8 cellular contexts compared by ENCODE assay signal in genomic region chr4:74157743-74158560, GRCh38. TPM values are rescaled to one million over a fixed set of nuclear protein-coding genes. Genes with fewer than 3 reads are reported as not detected.
A peak's percentile ranks its signal among the peaks of the same experiment; 100 is the strongest.
DNase-seq lines count a peak whose midpoint lies in the region; ATAC-seq and TF ChIP-seq lines count a peak whose summit lies in the region.

Gene MTHFD2L, plus strand, starts transcription at chr4:74158118. Its CDS starts 21 bp downstream, at chr4:74158139.

- peaks cover 1% of the 10 kb centered on the region for H3K4me1 ChIP-seq in ovary (ENCODE audit: insufficient read depth)
- peaks cover 3% of the 10 kb centered on the region for H3K4me1 ChIP-seq in thymus (ENCODE audit: control insufficient read depth, insufficient read depth, low read length)

- H3K27ac ChIP-seq in ovary (peak within 1 kb of the TSS; percentile 82 to 88), thymus (ENCODE audit: low read depth) (peak within 1 kb of the TSS; percentile 92)

- H3K27me3 Mint-ChIP-seq in activated naive CD8-positive, alpha-beta T cell treated with anti-CD3 and anti-CD28 coated beads, Interleukin-2, amount 10 ng/mL, durations not matched to agents 7 days and 5 days, result peaks cover 21% of the 10 kb centered on the region

- H3K27ac Mint-ChIP-seq in activated naive CD8-positive, alpha-beta T cell treated with anti-CD3 and anti-CD28 coated beads, Interleukin-2, amount 10 ng/mL, durations not matched to agents 7 days and 5 days, result peak within 1 kb of the TSS; percentile 84

- TF ChIP-seq EP300 in ovary (IDR thresholded peaks at IDR 0.05), result no peak

- intact Hi-C loops in Right ventricle myocardium inferior (cut with DNase I) (loop anchor here (10.0 kb wide), 1 partner anchor 1093 kb away; the partner anchor contains the start of gene COX18), ovary (cut with DNase I) (no loop called here)

- H3K36me3 ChIP-seq in ovary (no peaks in the 10 kb centered on the region), thymus (ENCODE audit: control insufficient read depth, insufficient read depth) (no peaks in the 10 kb centered on the region)

- no peak for TF ChIP-seq CTCF in GM12864 (IDR thresholded peaks at IDR 0.05; ENCODE audit: low read depth, low read length, missing control alignments)
- no peak for TF ChIP-seq CTCF in ovary (IDR thresholded peaks at IDR 0.05)

- 0 to 1% (median 0%) methylated on average over 48 to 79 of the region's 79 CpGs for WGBS in ovary, 3 donors
- WGBS in thymus, result under 1% methylated on average over 79 of the region's 79 CpGs

- H3K4me3 ChIP-seq in GM12864 (ENCODE audit: low read depth, low read length), result peak within 1 kb of the TSS; percentile 60
- peak within 1 kb of the TSS; percentile 57 for H3K4me3 ChIP-seq in ovary
- peak within 1 kb of the TSS; percentile 77 for H3K4me3 ChIP-seq in thymus (ENCODE audit: low read length)

- peaks cover 12% of the 10 kb centered on the region for H3K36me3 Mint-ChIP-seq in activated naive CD8-positive, alpha-beta T cell treated with anti-CD3 and anti-CD28 coated beads, Interleukin-2, amount 10 ng/mL, durations not matched to agents 7 days and 5 days

- TF ChIP-seq POLR2A in ovary (IDR thresholded peaks at IDR 0.05), result peak; percentile 67

- DNase-seq in GM12864 (ENCODE audit: low read depth) (peak; percentile 66), NCI-H1092 treated with DMSO at 0.1 percent for 48 hours (lab: John Stamatoyannopoulos, UW) (peak; percentile 84), SKM-1 treated with dmso at 0.1 percent for 144 hours (lab: John Stamatoyannopoulos, UW; ENCODE audit: unreplicated experiment) (peak; percentile 89), Right ventricle myocardium inferior (ENCODE audit: missing footprints) (peak; percentile 96), ovary (peak; percentile 93 to 96 (median 95))
- peak; percentile 87 for DNase-seq in activated naive CD8-positive, alpha-beta T cell treated with anti-CD3 and anti-CD28 coated beads, Interleukin-2, amount 10 ng/mL, durations not matched to agents 7 days and 5 days

- no peaks in the 10 kb centered on the region for H3K9me3 ChIP-seq in ovary
- H3K9me3 ChIP-seq in thymus (ENCODE audit: control insufficient read depth), result no peaks in the 10 kb centered on the region

- ATAC-seq in HG02623 (IDR thresholded peaks at IDR 0.05; ENCODE audit: unreplicated experiment) (peak; percentile 98), Right ventricle myocardium inferior (peak; percentile 100)
- peak; percentile 97 for ATAC-seq in activated naive CD8-positive, alpha-beta T cell treated with anti-CD3 and anti-CD28 coated beads, Interleukin-2, amount 10 ng/mL, durations not matched to agents 7 days and 5 days (ENCODE audit: low read depth)

- peak within 1 kb of the TSS; percentile 85 for H3K4me3 Mint-ChIP-seq in activated naive CD8-positive, alpha-beta T cell treated with anti-CD3 and anti-CD28 coated beads, Interleukin-2, amount 10 ng/mL, durations not matched to agents 7 days and 5 days

- POLR2A ChIA-PET in activated naive CD8-positive, alpha-beta T cell treated with anti-CD3 and anti-CD28 coated beads, Interleukin-2, amount 10 ng/mL, durations not matched to agents 7 days and 5 days (lab: Charles Lee), result interaction anchor here (0.6 kb wide), 1 partner anchor 932 kb away, joined by 7 read pairs; no protein-coding TSS in a partner anchor

- H3K27me3 ChIP-seq in ovary (no peaks in the 10 kb centered on the region), thymus (ENCODE audit: control insufficient read depth, insufficient read depth) (no peaks in the 10 kb centered on the region)

- H3K4me1 Mint-ChIP-seq in activated naive CD8-positive, alpha-beta T cell treated with anti-CD3 and anti-CD28 coated beads, Interleukin-2, amount 10 ng/mL, durations not matched to agents 7 days and 5 days, result peaks cover 15% of the 10 kb centered on the region

- H3K9me3 Mint-ChIP-seq in activated naive CD8-positive, alpha-beta T cell treated with anti-CD3 and anti-CD28 coated beads, Interleukin-2, amount 10 ng/mL, durations not matched to agents 7 days and 5 days, result no peaks in the 10 kb centered on the region

RNA-seq across cellular contexts. Expression of gene MTHFD2L, which starts in this region (rescaled TPM):
- total RNA-seq in activated naive CD8-positive, alpha-beta T cell treated with anti-CD3 and anti-CD28 coated beads, Interleukin-2, amount 10 ng/mL, durations not matched to agents 7 days and 5 days, result 1 to 10 TPM; 7.0 to 7.1 TPM
- total RNA-seq in Right ventricle myocardium inferior, result 10.1 TPM
- 10 to 100 TPM; 12.3 to 19.3 (median 14.5) TPM for total RNA-seq in ovary
- polyA plus RNA-seq in ovary, result 1 to 10 TPM; 5.8 to 8.6 TPM
- 16.9 TPM for polyA plus RNA-seq in thymus

Comparison
In these comparisons a context has a peak if more than half of its experiments do, and no peak if none do; other contexts are left out.
1. Peak in every context shown above with its lines: DNase-seq, ATAC-seq, H3K4me3 ChIP-seq and H3K27ac ChIP-seq.